ENCODE assay signal across 10 cellular contexts in genomic region chr13:33194820-33195692, GRCh38.
DNase-seq lines count a peak whose midpoint lies in the region; ATAC-seq, FAIRE-seq and TF ChIP-seq lines count a peak whose summit lies in the region.
"Had no signal": no experiment of that assay in that cellular context is flagged by ENCODE, and none has a peak within 500 bp of the region (broad histone marks: within the 10 kb centered on the region; RNA-seq: fewer than 3 reads in every experiment).

No MANE protein-coding gene starts in this region.

- no peaks in the 10 kb centered on the region for H3K9me3 Mint-ChIP-seq in osteocyte (ENCODE audit: unreplicated experiment)
- H3K9me3 Mint-ChIP-seq: stimulated activated naive CD8-positive, alpha-beta T cell treated with anti-CD3 and anti-CD28 coated beads, Interleukin-15, Interleukin-2, amounts not matched to agents 100 ng/mL and 50 ng/mL, for 24 hours had no signal

- no peak overlapping the region for H3K23ac ChIP-seq in neuronal stem cell (ENCODE audit: low read depth, low read length, poor library complexity)

- H4K91ac ChIP-seq in neuronal stem cell (ENCODE audit: low read depth, low read length, poor library complexity), result no peak overlapping the region

- no peak overlapping the region for H4K8ac ChIP-seq in neuronal stem cell (ENCODE audit: low read depth, low read length)

- no peak overlapping the region for H2BK120ac ChIP-seq in neuronal stem cell (ENCODE audit: low read depth, low read length)

- no peak overlapping the region for H2BK15ac ChIP-seq in neuronal stem cell (ENCODE audit: low read length)

- peak; percentile 82 for DNase-seq in AG10803 (ENCODE audit: low read depth)
- peak; percentile 39 for DNase-seq in bronchial epithelial cell (ENCODE audit: low read depth)
- peak; percentile 88 for DNase-seq in osteocyte (ENCODE audit: extremely low spot score, unreplicated experiment)
- no peak for DNase-seq in head of caudate nucleus
- DNase-seq in neuronal stem cell (ENCODE audit: low spot score), result no peak
- DNase-seq in germinal center (ENCODE audit: low spot score), result no peak

- peaks cover 5 to 14% of the 10 kb centered on the region in 2 donors for H3K4me1 ChIP-seq in neuronal stem cell (ENCODE audit: control insufficient read depth in 2 of 2, insufficient read depth in 1 of 2, low read depth in 1 of 2, low read length in 2 of 2)

- H3K36me3 Mint-ChIP-seq in osteocyte (ENCODE audit: unreplicated experiment), result peaks cover 10% of the 10 kb centered on the region

- H3K27me3 Mint-ChIP-seq in osteocyte (ENCODE audit: unreplicated experiment), result no peaks in the 10 kb centered on the region

- H3K4me3 Mint-ChIP-seq in osteocyte (ENCODE audit: unreplicated experiment), result peak overlapping the region; percentile 69
- H3K4me3 Mint-ChIP-seq: stimulated activated naive CD8-positive, alpha-beta T cell treated with anti-CD3 and anti-CD28 coated beads, Interleukin-15, Interleukin-2, amounts not matched to agents 100 ng/mL and 50 ng/mL, for 24 hours had no signal

- no peak overlapping the region for H2BK5ac ChIP-seq in neuronal stem cell (ENCODE audit: low read length)

- H3K36me3 ChIP-seq in bronchial epithelial cell (ENCODE audit: control insufficient read depth, insufficient read depth, low read length) (no peaks in the 10 kb centered on the region), neuronal stem cell (replicated peaks in 1 of 2; ENCODE audit: control insufficient read depth in 2 of 2, insufficient read depth in 2 of 2, low read length in 2 of 2) (no peaks in the 10 kb centered on the region)

- WGBS in neuronal stem cell (ENCODE audit: extremely low coverage in 2 of 2, insufficient read length in 2 of 2, insufficient replicate concordance in 1 of 2), 2 donors, result no CpG with 5 or more reads among the region's 8 CpGs

- H2BK12ac ChIP-seq in neuronal stem cell (ENCODE audit: low read length), result no peak overlapping the region

- no peaks in the 10 kb centered on the region for H3K79me1 ChIP-seq in neuronal stem cell (ENCODE audit: low read depth, low read length)

- H3K27ac ChIP-seq in neuronal stem cell (replicated peaks; ENCODE audit: low read length), result no peak overlapping the region

- no peak overlapping the region for H3K4ac ChIP-seq in neuronal stem cell (ENCODE audit: low read length)

- peaks cover 87% of the 10 kb centered on the region for H3K4me1 Mint-ChIP-seq in osteocyte (ENCODE audit: unreplicated experiment)

- H3K9me3 ChIP-seq in neuronal stem cell (replicated peaks in 1 of 2; ENCODE audit: control insufficient read depth in 2 of 2, insufficient read depth in 1 of 2, low read depth in 1 of 2, low read length in 2 of 2), result no peaks in the 10 kb centered on the region

- peak; percentile 83 for ATAC-seq in GM19452 (IDR thresholded peaks at IDR 0.05; ENCODE audit: unreplicated experiment)
- ATAC-seq in HG03432 (IDR thresholded peaks at IDR 0.05; ENCODE audit: unreplicated experiment), result peak; percentile 88

- H3K4me2 ChIP-seq in neuronal stem cell (ENCODE audit: insufficient read depth, low read length, poor library complexity, severe bottlenecking), result no peak overlapping the region

- H3K14ac ChIP-seq in neuronal stem cell (ENCODE audit: low read length), result no peak overlapping the region

- no peak overlapping the region for H2AFZ ChIP-seq in neuronal stem cell (ENCODE audit: low read length)

- no peak overlapping the region for H3K4me3 ChIP-seq in AG10803 (ENCODE audit: low read length)
- no peak overlapping the region for H3K4me3 ChIP-seq in bronchial epithelial cell (ENCODE audit: low read depth, low read length)
- H3K4me3 ChIP-seq in neuronal stem cell (ENCODE audit: low read length in 2 of 2), result no peak overlapping the region

- H3K27ac Mint-ChIP-seq in osteocyte (ENCODE audit: unreplicated experiment), result peak overlapping the region; percentile 97
- H3K27ac Mint-ChIP-seq: stimulated activated naive CD8-positive, alpha-beta T cell treated with anti-CD3 and anti-CD28 coated beads, Interleukin-15, Interleukin-2, amounts not matched to agents 100 ng/mL and 50 ng/mL, for 24 hours had no signal

- no peak overlapping the region for H2AK5ac ChIP-seq in neuronal stem cell (ENCODE audit: low read depth, low read length)

- TF ChIP-seq CTCF in AG10803 (conservative IDR thresholded peaks at IDR 0.05; ENCODE audit: low read length) (no peak), bronchial epithelial cell (IDR thresholded peaks at IDR 0.05; ENCODE audit: insufficient read depth, low read length, severe bottlenecking) (no peak), osteocyte (IDR thresholded peaks at IDR 0.05) (no peak)

- H3K18ac ChIP-seq in neuronal stem cell (ENCODE audit: low read length), result no peak overlapping the region

- no peak overlapping the region for H3K9ac ChIP-seq in neuronal stem cell (ENCODE audit: low read depth, low read length, poor library complexity)

- intact Hi-C loops in head of caudate nucleus (cut with DNase I), result no loop called here

- H3K27me3 ChIP-seq in bronchial epithelial cell (ENCODE audit: control insufficient read depth, insufficient read depth, low read length), result no peaks in the 10 kb centered on the region
- H3K27me3 ChIP-seq in neuronal stem cell (ENCODE audit: control insufficient read depth in 3 of 3, insufficient read depth in 3 of 3, low read depth in 1 of 3, low read length in 3 of 3), result no peaks in the 10 kb centered on the region

- no peak for FAIRE-seq in bronchial epithelial cell (lab: Jason Lieb, UNC)
- FAIRE-seq: H1 had no signal

Comparison
In these comparisons a context has a peak if more than half of its experiments do, and no peak if none do; other contexts are left out.
1. DNase-seq: peak in AG10803 (single experiment), bronchial epithelial cell (single experiment) and osteocyte (single experiment); none in head of caudate nucleus (0 of 42), neuronal stem cell (single experiment) and germinal center (single experiment).